In the genomic region with DNA sequence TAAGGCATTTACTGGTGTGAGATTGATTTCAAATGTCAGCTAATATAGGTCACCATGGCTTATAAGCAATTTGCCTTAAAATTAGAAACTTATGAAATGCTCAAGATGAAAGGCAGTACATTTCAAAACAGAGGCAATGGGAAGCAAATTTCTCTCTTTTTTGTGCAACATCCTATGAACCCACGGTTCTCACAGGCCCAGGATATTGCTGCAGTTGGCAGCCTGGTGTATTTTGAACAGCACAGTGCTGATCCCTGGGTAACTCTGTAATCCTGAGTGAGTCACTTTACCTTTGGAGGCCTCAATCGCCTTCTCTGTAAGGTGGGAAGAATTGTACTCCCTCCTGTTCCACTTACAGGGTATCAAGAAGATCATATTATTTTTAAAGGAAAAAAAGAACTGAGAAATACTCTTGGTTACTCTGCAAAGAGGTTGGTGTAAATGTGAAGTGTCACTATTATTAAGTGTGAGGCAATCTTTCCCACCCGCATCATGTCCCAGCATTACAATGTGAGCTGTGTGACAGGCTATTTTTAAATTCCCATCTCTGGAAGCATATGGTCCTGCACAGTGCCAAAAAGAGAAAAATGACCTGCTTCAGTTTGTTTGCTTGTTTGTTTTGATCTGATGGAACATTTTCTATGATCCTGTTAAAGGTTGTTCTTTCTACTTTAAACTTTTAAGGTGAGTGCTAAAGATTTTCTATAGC, we compare ENCODE assay signal across 1 cellular context.
TF ChIP-seq lines count a peak whose summit lies in the region.

No MANE protein-coding gene starts in this region.

TF ChIP-seq in GM23338, 12 proteins besides CTCF, POLR2A, EP300 and RAD21 (continued from another document):
- TF ChIP-seq, protein P1, sequence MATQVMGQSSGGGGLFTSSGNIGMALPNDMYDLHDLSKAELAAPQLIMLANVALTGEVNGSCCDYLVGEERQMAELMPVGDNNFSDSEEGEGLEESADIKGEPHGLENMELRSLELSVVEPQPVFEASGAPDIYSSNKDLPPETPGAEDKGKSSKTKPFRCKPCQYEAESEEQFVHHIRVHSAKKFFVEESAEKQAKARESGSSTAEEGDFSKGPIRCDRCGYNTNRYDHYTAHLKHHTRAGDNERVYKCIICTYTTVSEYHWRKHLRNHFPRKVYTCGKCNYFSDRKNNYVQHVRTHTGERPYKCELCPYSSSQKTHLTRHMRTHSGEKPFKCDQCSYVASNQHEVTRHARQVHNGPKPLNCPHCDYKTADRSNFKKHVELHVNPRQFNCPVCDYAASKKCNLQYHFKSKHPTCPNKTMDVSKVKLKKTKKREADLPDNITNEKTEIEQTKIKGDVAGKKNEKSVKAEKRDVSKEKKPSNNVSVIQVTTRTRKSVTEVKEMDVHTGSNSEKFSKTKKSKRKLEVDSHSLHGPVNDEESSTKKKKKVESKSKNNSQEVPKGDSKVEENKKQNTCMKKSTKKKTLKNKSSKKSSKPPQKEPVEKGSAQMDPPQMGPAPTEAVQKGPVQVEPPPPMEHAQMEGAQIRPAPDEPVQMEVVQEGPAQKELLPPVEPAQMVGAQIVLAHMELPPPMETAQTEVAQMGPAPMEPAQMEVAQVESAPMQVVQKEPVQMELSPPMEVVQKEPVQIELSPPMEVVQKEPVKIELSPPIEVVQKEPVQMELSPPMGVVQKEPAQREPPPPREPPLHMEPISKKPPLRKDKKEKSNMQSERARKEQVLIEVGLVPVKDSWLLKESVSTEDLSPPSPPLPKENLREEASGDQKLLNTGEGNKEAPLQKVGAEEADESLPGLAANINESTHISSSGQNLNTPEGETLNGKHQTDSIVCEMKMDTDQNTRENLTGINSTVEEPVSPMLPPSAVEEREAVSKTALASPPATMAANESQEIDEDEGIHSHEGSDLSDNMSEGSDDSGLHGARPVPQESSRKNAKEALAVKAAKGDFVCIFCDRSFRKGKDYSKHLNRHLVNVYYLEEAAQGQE (IDR thresholded peaks at IDR 0.05; ENCODE audit: unreplicated experiment) = no peak
